1 cellular context compared by ENCODE assay signal in the genomic region with DNA sequence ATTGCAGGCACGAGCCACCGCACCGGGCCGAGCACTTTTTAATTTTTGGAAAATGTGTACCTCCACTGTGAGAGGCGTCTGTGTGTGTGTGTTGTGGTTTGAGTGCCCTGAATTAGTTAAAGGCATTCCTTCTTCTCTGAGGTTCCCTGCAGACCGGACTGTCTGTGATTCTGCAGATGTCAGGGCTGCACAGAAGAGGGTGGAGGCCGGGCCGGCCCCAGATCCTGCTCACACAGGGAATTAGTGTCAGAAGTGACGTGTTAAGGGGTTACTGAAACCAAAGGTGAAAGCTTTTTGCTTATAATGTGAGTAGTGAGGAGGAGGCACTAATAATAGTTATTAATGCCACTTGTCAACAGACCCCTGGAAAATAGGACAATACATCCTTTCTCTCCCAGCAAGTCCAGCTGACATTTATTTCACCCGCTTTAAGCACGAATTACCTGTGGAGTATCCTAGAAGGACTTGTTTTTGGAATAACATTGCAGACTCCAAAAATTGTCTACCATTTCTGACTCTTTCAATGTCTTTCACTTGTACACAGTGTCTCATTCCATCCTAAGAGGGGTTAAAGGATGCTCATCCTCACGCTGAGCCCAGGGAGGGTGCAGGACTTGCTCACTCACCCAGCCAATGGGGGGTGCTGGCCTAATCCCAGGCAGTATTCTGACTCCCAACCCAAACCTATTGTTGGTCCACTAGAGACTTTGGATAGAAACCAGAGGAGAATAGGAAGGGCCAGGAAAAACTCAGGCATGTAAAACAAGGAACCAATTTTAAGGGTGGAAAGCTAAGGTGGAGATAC.
TF ChIP-seq lines count a peak whose summit lies in the region.

No MANE protein-coding gene starts in this region.

TF ChIP-seq in GM23338, 12 proteins besides CTCF, POLR2A, EP300 and RAD21:
- TF ChIP-seq, protein P1, sequence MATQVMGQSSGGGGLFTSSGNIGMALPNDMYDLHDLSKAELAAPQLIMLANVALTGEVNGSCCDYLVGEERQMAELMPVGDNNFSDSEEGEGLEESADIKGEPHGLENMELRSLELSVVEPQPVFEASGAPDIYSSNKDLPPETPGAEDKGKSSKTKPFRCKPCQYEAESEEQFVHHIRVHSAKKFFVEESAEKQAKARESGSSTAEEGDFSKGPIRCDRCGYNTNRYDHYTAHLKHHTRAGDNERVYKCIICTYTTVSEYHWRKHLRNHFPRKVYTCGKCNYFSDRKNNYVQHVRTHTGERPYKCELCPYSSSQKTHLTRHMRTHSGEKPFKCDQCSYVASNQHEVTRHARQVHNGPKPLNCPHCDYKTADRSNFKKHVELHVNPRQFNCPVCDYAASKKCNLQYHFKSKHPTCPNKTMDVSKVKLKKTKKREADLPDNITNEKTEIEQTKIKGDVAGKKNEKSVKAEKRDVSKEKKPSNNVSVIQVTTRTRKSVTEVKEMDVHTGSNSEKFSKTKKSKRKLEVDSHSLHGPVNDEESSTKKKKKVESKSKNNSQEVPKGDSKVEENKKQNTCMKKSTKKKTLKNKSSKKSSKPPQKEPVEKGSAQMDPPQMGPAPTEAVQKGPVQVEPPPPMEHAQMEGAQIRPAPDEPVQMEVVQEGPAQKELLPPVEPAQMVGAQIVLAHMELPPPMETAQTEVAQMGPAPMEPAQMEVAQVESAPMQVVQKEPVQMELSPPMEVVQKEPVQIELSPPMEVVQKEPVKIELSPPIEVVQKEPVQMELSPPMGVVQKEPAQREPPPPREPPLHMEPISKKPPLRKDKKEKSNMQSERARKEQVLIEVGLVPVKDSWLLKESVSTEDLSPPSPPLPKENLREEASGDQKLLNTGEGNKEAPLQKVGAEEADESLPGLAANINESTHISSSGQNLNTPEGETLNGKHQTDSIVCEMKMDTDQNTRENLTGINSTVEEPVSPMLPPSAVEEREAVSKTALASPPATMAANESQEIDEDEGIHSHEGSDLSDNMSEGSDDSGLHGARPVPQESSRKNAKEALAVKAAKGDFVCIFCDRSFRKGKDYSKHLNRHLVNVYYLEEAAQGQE (IDR thresholded peaks at IDR 0.05; ENCODE audit: unreplicated experiment), result no peak
- no peak for TF ChIP-seq EZH2phosphoT487 (IDR thresholded peaks at IDR 0.05; ENCODE audit: unreplicated experiment)
- TF ChIP-seq EZH2 (IDR thresholded peaks at IDR 0.05; ENCODE audit: low read depth, unreplicated experiment), result no peak
- TF ChIP-seq, protein P2, sequence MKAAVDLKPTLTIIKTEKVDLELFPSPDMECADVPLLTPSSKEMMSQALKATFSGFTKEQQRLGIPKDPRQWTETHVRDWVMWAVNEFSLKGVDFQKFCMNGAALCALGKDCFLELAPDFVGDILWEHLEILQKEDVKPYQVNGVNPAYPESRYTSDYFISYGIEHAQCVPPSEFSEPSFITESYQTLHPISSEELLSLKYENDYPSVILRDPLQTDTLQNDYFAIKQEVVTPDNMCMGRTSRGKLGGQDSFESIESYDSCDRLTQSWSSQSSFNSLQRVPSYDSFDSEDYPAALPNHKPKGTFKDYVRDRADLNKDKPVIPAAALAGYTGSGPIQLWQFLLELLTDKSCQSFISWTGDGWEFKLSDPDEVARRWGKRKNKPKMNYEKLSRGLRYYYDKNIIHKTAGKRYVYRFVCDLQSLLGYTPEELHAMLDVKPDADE (IDR thresholded peaks at IDR 0.05), result no peak
- TF ChIP-seq POLR2AphosphoS5 (IDR thresholded peaks at IDR 0.05; ENCODE audit: low read depth), result no peak
- no peak for TF ChIP-seq ZNF331 (CRISPR knock-in tag; IDR thresholded peaks at IDR 0.05; ENCODE audit: low read depth)
- TF ChIP-seq STAT1 (IDR thresholded peaks at IDR 0.05; ENCODE audit: unreplicated experiment), result no peak
- TF ChIP-seq NANOG (IDR thresholded peaks at IDR 0.05; ENCODE audit: borderline replicate concordance), result no peak
- no peak for TF ChIP-seq CREB1 (CRISPR knock-in tag; IDR thresholded peaks at IDR 0.05; ENCODE audit: low read depth)
- no peak for TF ChIP-seq JUNB (IDR thresholded peaks at IDR 0.05; ENCODE audit: unreplicated experiment)
- TF ChIP-seq, protein P3, sequence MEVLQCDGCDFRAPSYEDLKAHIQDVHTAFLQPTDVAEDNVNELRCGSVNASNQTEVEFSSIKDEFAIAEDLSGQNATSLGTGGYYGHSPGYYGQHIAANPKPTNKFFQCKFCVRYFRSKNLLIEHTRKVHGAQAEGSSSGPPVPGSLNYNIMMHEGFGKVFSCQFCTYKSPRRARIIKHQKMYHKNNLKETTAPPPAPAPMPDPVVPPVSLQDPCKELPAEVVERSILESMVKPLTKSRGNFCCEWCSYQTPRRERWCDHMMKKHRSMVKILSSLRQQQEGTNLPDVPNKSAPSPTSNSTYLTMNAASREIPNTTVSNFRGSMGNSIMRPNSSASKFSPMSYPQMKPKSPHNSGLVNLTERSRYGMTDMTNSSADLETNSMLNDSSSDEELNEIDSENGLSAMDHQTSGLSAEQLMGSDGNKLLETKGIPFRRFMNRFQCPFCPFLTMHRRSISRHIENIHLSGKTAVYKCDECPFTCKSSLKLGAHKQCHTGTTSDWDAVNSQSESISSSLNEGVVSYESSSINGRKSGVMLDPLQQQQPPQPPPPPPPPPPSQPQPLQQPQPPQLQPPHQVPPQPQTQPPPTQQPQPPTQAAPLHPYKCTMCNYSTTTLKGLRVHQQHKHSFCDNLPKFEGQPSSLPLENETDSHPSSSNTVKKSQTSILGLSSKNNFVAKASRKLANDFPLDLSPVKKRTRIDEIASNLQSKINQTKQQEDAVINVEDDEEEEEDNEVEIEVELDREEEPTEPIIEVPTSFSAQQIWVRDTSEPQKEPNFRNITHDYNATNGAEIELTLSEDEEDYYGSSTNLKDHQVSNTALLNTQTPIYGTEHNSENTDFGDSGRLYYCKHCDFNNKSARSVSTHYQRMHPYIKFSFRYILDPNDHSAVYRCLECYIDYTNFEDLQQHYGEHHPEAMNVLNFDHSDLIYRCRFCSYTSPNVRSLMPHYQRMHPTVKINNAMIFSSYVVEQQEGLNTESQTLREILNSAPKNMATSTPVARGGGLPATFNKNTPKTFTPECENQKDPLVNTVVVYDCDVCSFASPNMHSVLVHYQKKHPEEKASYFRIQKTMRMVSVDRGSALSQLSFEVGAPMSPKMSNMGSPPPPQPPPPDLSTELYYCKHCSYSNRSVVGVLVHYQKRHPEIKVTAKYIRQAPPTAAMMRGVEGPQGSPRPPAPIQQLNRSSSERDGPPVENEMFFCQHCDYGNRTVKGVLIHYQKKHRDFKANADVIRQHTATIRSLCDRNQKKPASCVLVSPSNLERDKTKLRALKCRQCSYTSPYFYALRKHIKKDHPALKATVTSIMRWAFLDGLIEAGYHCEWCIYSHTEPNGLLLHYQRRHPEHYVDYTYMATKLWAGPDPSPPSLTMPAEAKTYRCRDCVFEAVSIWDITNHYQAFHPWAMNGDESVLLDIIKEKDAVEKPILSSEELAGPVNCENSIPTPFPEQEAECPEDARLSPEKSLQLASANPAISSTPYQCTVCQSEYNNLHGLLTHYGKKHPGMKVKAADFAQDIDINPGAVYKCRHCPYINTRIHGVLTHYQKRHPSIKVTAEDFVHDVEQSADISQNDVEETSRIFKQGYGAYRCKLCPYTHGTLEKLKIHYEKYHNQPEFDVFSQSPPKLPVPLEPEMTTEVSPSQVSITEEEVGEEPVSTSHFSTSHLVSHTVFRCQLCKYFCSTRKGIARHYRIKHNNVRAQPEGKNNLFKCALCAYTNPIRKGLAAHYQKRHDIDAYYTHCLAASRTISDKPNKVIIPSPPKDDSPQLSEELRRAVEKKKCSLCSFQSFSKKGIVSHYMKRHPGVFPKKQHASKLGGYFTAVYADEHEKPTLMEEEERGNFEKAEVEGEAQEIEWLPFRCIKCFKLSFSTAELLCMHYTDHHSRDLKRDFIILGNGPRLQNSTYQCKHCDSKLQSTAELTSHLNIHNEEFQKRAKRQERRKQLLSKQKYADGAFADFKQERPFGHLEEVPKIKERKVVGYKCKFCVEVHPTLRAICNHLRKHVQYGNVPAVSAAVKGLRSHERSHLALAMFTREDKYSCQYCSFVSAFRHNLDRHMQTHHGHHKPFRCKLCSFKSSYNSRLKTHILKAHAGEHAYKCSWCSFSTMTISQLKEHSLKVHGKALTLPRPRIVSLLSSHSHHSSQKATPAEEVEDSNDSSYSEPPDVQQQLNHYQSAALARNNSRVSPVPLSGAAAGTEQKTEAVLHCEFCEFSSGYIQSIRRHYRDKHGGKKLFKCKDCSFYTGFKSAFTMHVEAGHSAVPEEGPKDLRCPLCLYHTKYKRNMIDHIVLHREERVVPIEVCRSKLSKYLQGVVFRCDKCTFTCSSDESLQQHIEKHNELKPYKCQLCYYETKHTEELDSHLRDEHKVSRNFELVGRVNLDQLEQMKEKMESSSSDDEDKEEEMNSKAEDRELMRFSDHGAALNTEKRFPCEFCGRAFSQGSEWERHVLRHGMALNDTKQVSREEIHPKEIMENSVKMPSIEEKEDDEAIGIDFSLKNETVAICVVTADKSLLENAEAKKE (CRISPR knock-in tag; IDR thresholded peaks at IDR 0.05), result no peak
- TF ChIP-seq ZNF114 (CRISPR knock-in tag; IDR thresholded peaks at IDR 0.05), result no peak
